18 cellular contexts compared by ENCODE assay signal in the genomic region with DNA sequence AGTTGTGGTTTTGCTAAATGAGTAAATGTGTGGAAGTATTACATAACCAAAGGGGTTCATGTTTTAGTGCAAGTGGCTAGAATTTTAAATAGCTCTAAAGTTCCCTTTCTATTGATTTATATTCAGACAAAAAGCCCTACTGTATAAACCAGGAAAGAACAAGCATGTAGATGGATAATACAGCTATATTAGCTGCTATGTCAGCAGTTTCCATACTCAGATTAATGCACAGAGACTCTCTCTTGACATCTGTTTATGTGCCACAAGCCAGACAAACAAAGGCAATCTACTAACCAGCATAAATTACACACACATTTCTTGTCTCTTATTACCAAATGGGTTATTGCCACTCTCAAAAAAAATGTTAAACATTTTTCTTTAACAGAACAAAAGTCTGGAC.
"Had no signal": no experiment of that assay in that cellular context is flagged by ENCODE, and none has a peak within 500 bp of the region (broad histone marks: within the 10 kb centered on the region; RNA-seq: fewer than 3 reads in every experiment).

No MANE protein-coding gene starts in this region.

- H3K4me3 Mint-ChIP-seq: activated CD4-positive, alpha-beta memory T cell treated with anti-CD3 and anti-CD28 coated beads for 36 hours; activated CD8-positive, alpha-beta memory T cell treated with anti-CD3 and anti-CD28 coated beads, Interleukin-2, amount 10 ng/mL, durations not matched to agents 7 days and 5 days; activated T-cell treated with anti-CD3 and anti-CD28 coated beads, Interleukin-2, amount 50 U/mL, for 24 hours; endodermal cell; naive thymus-derived CD4-positive, alpha-beta T cell; stimulated activated memory B cell treated with anti-CD40 and anti-IgM and Interleukin-4, amounts not matched to agents 10 μg/mL and 1 μg/mL and 100 μg/mL, for 72 hours had no signal

- H3K4me1 Mint-ChIP-seq: stimulated activated memory B cell treated with anti-CD40 and anti-IgM and Interleukin-4, amounts not matched to agents 10 μg/mL and 1 μg/mL and 100 μg/mL, for 72 hours had no signal

- H3K9me3 Mint-ChIP-seq: activated CD4-positive, alpha-beta memory T cell treated with anti-CD3 and anti-CD28 coated beads for 36 hours; activated T-cell treated with anti-CD3 and anti-CD28 coated beads, Interleukin-2, amount 50 U/mL, for 24 hours; endodermal cell; naive thymus-derived CD4-positive, alpha-beta T cell; stimulated activated memory B cell treated with anti-CD40 and anti-IgM and Interleukin-4, amounts not matched to agents 10 μg/mL and 1 μg/mL and 100 μg/mL, for 72 hours had no signal

- H3K27ac ChIP-seq: cardiac muscle cell, dorsolateral prefrontal cortex, left ventricle myocardium inferior, WERI-Rb-1 had no signal

- H3K36me3 Mint-ChIP-seq: activated CD4-positive, alpha-beta memory T cell treated with anti-CD3 and anti-CD28 coated beads for 36 hours; activated CD8-positive, alpha-beta memory T cell treated with anti-CD3 and anti-CD28 coated beads, Interleukin-2, amount 10 ng/mL, durations not matched to agents 7 days and 5 days; naive thymus-derived CD4-positive, alpha-beta T cell; stimulated activated memory B cell treated with anti-CD40 and anti-IgM and Interleukin-4, amounts not matched to agents 10 μg/mL and 1 μg/mL and 100 μg/mL, for 72 hours had no signal

- H3K27ac Mint-ChIP-seq: activated CD4-positive, alpha-beta memory T cell treated with anti-CD3 and anti-CD28 coated beads for 36 hours; activated CD8-positive, alpha-beta memory T cell treated with anti-CD3 and anti-CD28 coated beads, Interleukin-2, amount 10 ng/mL, durations not matched to agents 7 days and 5 days; activated T-cell treated with anti-CD3 and anti-CD28 coated beads, Interleukin-2, amount 50 U/mL, for 24 hours; endodermal cell; naive thymus-derived CD4-positive, alpha-beta T cell; stimulated activated memory B cell treated with anti-CD40 and anti-IgM and Interleukin-4, amounts not matched to agents 10 μg/mL and 1 μg/mL and 100 μg/mL, for 72 hours had no signal

- H3K9me3 ChIP-seq: left ventricle myocardium inferior, mucosa of descending colon had no signal

- DNase-seq: activated CD4-positive, alpha-beta memory T cell treated with anti-CD3 and anti-CD28 coated beads for 36 hours; activated CD8-positive, alpha-beta memory T cell treated with anti-CD3 and anti-CD28 coated beads, Interleukin-2, amount 10 ng/mL, durations not matched to agents 7 days and 5 days; activated effector memory CD4-positive, alpha-beta T cell treated with Interleukin-2 at 50 U/mL for 16 hours; activated naive CD4-positive, alpha-beta T cell treated with anti-CD3 and anti-CD28 coated beads, Interleukin-2, amount 50 U/mL, for 16 hours; activated T-cell treated with anti-CD3 and anti-CD28 coated beads, Interleukin-2, amount 50 U/mL, for 24 hours; dorsolateral prefrontal cortex; endodermal cell; erythroblast; hippocampal formation; kidney; left ventricle myocardium inferior; mucosa of descending colon; naive thymus-derived CD4-positive, alpha-beta T cell; stimulated activated CD4-positive, alpha-beta T cell treated with anti-CD3 and anti-CD28 coated beads, Interleukin-2, amount 100 ng/mL, for 48 hours; T1000; WERI-Rb-1 had no signal

- H3K27me3 ChIP-seq: cardiac muscle cell, dorsolateral prefrontal cortex had no signal

- H3K4me3 ChIP-seq: cardiac muscle cell, dorsolateral prefrontal cortex, left ventricle myocardium inferior, mucosa of descending colon had no signal

- H3K36me3 ChIP-seq: cardiac muscle cell, left ventricle myocardium inferior, WERI-Rb-1 had no signal

- H3K4me1 ChIP-seq: left ventricle myocardium inferior had no signal

- ATAC-seq: activated CD8-positive, alpha-beta memory T cell treated with anti-CD3 and anti-CD28 coated beads, Interleukin-2, amount 10 ng/mL, durations not matched to agents 7 days and 5 days; mucosa of descending colon; naive thymus-derived CD4-positive, alpha-beta T cell; stimulated activated memory B cell treated with anti-CD40 and anti-IgM and Interleukin-4, amounts not matched to agents 10 μg/mL and 1 μg/mL and 100 μg/mL, for 72 hours had no signal

- H3K27me3 Mint-ChIP-seq: activated CD4-positive, alpha-beta memory T cell treated with anti-CD3 and anti-CD28 coated beads for 36 hours; activated CD8-positive, alpha-beta memory T cell treated with anti-CD3 and anti-CD28 coated beads, Interleukin-2, amount 10 ng/mL, durations not matched to agents 7 days and 5 days; activated T-cell treated with anti-CD3 and anti-CD28 coated beads, Interleukin-2, amount 50 U/mL, for 24 hours; stimulated activated memory B cell treated with anti-CD40 and anti-IgM and Interleukin-4, amounts not matched to agents 10 μg/mL and 1 μg/mL and 100 μg/mL, for 72 hours had no signal
